1 cellular context compared by ENCODE assay signal in genomic region chr22:19579880-19580279, GRCh38.
TF ChIP-seq lines count a peak whose summit lies in the region.

No MANE protein-coding gene starts in this region.

TF ChIP-seq in HepG2, 621 proteins besides CTCF, POLR2A, EP300 and RAD21 (continued from another document):
- TF ChIP-seq ZBTB37 (CRISPR knock-in tag; IDR thresholded peaks at IDR 0.05) (no peak), MTA3 (CRISPR knock-in tag; IDR thresholded peaks at IDR 0.05) (no peak), FOXC1 (CRISPR knock-in tag; IDR thresholded peaks at IDR 0.05; ENCODE audit: borderline replicate concordance) (no peak), NCOA5 (CRISPR knock-in tag; IDR thresholded peaks at IDR 0.05) (no peak), MYC (CRISPR knock-in tag; IDR thresholded peaks at IDR 0.05; ENCODE audit: borderline replicate concordance) (no peak), KDM1A (CRISPR knock-in tag; IDR thresholded peaks at IDR 0.05) (no peak), ZNF572 (CRISPR knock-in tag; IDR thresholded peaks at IDR 0.05) (no peak), ATF7-NPFF (CRISPR knock-in tag; IDR thresholded peaks at IDR 0.05; ENCODE audit: low read depth) (no peak), GPN1 (CRISPR knock-in tag; IDR thresholded peaks at IDR 0.05; ENCODE audit: borderline replicate concordance) (no peak), ZNF616 (CRISPR knock-in tag; IDR thresholded peaks at IDR 0.05; ENCODE audit: low read depth) (no peak), ZNF552 (CRISPR knock-in tag; IDR thresholded peaks at IDR 0.05; ENCODE audit: borderline replicate concordance) (no peak), CHCHD3 (CRISPR knock-in tag; IDR thresholded peaks at IDR 0.05) (no peak)
